9 cellular contexts compared by ENCODE assay signal in genomic region chr12:125878483-125878882, GRCh38.
"Had no signal": no experiment of that assay in that cellular context is flagged by ENCODE, and none has a peak within 500 bp of the region (broad histone marks: within the 10 kb centered on the region; RNA-seq: fewer than 3 reads in every experiment).

No MANE protein-coding gene starts in this region.

- H3K9ac ChIP-seq: GM23248 had no signal

- H3K27ac ChIP-seq: GM23248, HL-60 had no signal

- H2AFZ ChIP-seq: GM23248 had no signal

- H3K4me3 ChIP-seq: GM23248, HAP-1 had no signal

- H3K9me3 ChIP-seq: HAP-1 had no signal

- H3K36me3 ChIP-seq: HAP-1 had no signal

- ATAC-seq: HCT116, HepG2 had no signal

- H3K4me1 ChIP-seq: HAP-1 had no signal

- DNase-seq: GM23248, GOT3, H7, HFFc6, KBM-7 had no signal
